8 cellular contexts compared by ENCODE assay signal in the genomic region with DNA sequence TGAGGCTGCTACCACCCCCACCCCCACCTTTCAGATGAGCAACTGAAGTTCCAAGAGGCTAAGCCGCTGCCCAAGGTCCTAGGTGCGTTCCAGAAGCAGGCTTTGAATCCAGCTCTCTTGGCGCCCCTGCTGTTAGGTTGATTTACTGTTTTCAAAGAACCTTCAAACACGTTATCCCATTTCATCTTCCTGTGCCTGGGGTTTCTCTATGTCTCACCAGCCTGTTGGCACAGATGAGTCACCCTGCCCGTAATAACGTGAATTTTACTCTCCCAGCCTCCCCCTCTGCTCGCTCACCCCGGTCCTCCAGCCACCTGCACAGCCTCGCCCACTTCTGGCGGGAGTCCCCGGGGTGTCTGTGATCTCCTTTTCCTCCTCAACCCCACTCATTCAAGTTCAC. TPM values are rescaled to one million over a fixed set of nuclear protein-coding genes. Genes with fewer than 3 reads are reported as not detected.
DNase-seq lines count a peak whose midpoint lies in the region; ATAC-seq and TF ChIP-seq lines count a peak whose summit lies in the region.

No MANE protein-coding gene starts in this region.

- no peaks in the 10 kb centered on the region for H3K9me3 Mint-ChIP-seq in activated naive CD4-positive, alpha-beta T cell treated with anti-CD3 and anti-CD28 coated beads, Interleukin-2, amount 50 U/mL, for 72 hours

- no peaks in the 10 kb centered on the region for H3K9me3 ChIP-seq in left lung

- no peak overlapping the region for H3K27ac ChIP-seq in left lung

- peak; percentile 98 to 99 for ATAC-seq in activated naive CD4-positive, alpha-beta T cell treated with anti-CD3 and anti-CD28 coated beads, Interleukin-2, amount 50 U/mL, for 72 hours
- ATAC-seq in GM18909 (IDR thresholded peaks at IDR 0.05; ENCODE audit: poor library complexity, unreplicated experiment) (no peak), left lung (no peak)

- H3K27ac Mint-ChIP-seq in activated naive CD4-positive, alpha-beta T cell treated with anti-CD3 and anti-CD28 coated beads, Interleukin-2, amount 50 U/mL, for 72 hours: peak overlapping the region in 1 of 2 donors; percentile 73

- intact Hi-C loops in left lung (cut with DNase I): no loop called here

- H3K27me3 ChIP-seq in left lung: no peaks in the 10 kb centered on the region

- no peaks in the 10 kb centered on the region for H3K4me1 ChIP-seq in left lung

- peak; percentile 50 for DNase-seq in RKO (ENCODE audit: low spot score)
- peak; percentile 58 to 69 for DNase-seq in activated naive CD4-positive, alpha-beta T cell treated with anti-CD3 and anti-CD28 coated beads, Interleukin-2, amount 50 U/mL, for 72 hours (ENCODE audit: low spot score in 2 of 2)
- peak; percentile 47 to 53 for DNase-seq in stimulated activated CD4-positive, alpha-beta T cell treated with anti-CD3 and anti-CD28 coated beads, Interleukin-2, amount 100 ng/mL, for 48 hours
- no peak for DNase-seq in NCI-H1436 treated with DMSO at 0.1 percent for 48 hours (lab: John Stamatoyannopoulos, UW)
- DNase-seq in GM10266 (ENCODE audit: extremely low spot score): no peak
- DNase-seq in left lung: no peak

- H3K36me3 Mint-ChIP-seq in activated naive CD4-positive, alpha-beta T cell treated with anti-CD3 and anti-CD28 coated beads, Interleukin-2, amount 50 U/mL, for 72 hours: no peaks in the 10 kb centered on the region

- H3K36me3 ChIP-seq in left lung: no peaks in the 10 kb centered on the region

- 0 out of 2 replicates have a peak, but pooled peaks have one; percentile 10 for TF ChIP-seq CTCF in GM12874 (IDR thresholded peaks at IDR 0.05; ENCODE audit: insufficient read depth, low read depth, low read length)
- no peak for TF ChIP-seq CTCF in GM10266 (IDR thresholded peaks at IDR 0.05; ENCODE audit: control insufficient read depth, insufficient read depth, low read depth, missing control alignments)
- TF ChIP-seq CTCF in left lung (IDR thresholded peaks at IDR 0.05): no peak

- H3K4me3 ChIP-seq in left lung: no peak overlapping the region

RNA-seq across cellular contexts. Expression of a gene that starts 13.1 kb away (rescaled TPM):
- 10 to 100 TPM in 1 of 2 donors, 1 to 10 TPM in 1; 6.6 to 14.2 TPM for total RNA-seq in activated naive CD4-positive, alpha-beta T cell treated with anti-CD3 and anti-CD28 coated beads, Interleukin-2, amount 50 U/mL, for 72 hours
- 10 to 100 TPM in 1 of 2 donors, 1 to 10 TPM in 1; 8.1 to 15.1 TPM for total RNA-seq in left lung

Comparison
In these comparisons a context has a peak if more than half of its experiments do, and no peak if none do; other contexts are left out.
1. DNase-seq: peak in RKO (single experiment), activated naive CD4-positive, alpha-beta T cell treated with anti-CD3 and anti-CD28 coated beads, Interleukin-2, amount 50 U/mL, for 72 hours (2 of 2) and stimulated activated CD4-positive, alpha-beta T cell treated with anti-CD3 and anti-CD28 coated beads, Interleukin-2, amount 100 ng/mL, for 48 hours (2 of 2); none in NCI-H1436 treated with DMSO at 0.1 percent for 48 hours (single experiment), GM10266 (single experiment) and left lung (0 of 2).
2. ATAC-seq: peak in activated naive CD4-positive, alpha-beta T cell treated with anti-CD3 and anti-CD28 coated beads, Interleukin-2, amount 50 U/mL, for 72 hours (2 of 2); none in GM18909 (single experiment) and left lung (single experiment).